In genomic region chr10:112327678-112328077, GRCh38 we compare ENCODE assay signal across 6 cellular contexts. TPM values are rescaled to one million over a fixed set of nuclear protein-coding genes. Genes with fewer than 3 reads are reported as not detected.
"Had no signal": no experiment of that assay in that cellular context is flagged by ENCODE, and none has a peak within 500 bp of the region (broad histone marks: within the 10 kb centered on the region; RNA-seq: fewer than 3 reads in every experiment).

No MANE protein-coding gene starts in this region.

- H3K4me3 ChIP-seq: GM23248, HAP-1 had no signal

- H3K4me1 ChIP-seq: HAP-1 had no signal

- H3K36me3 Mint-ChIP-seq: IgD-negative memory B cell had no signal

- H3K27ac Mint-ChIP-seq: IgD-negative memory B cell had no signal

- H3K4me1 Mint-ChIP-seq: IgD-negative memory B cell had no signal

- H3K36me3 ChIP-seq: HAP-1 had no signal

- H3K9me3 ChIP-seq: HAP-1 had no signal

- H3K9ac ChIP-seq: GM23248 had no signal

- H2AFZ ChIP-seq: GM23248 had no signal

- H3K4me3 Mint-ChIP-seq: IgD-negative memory B cell had no signal

- DNase-seq: GM23248, GOT3, H7, KG1 had no signal

- H3K27ac ChIP-seq: GM23248 had no signal

RNA-seq across cellular contexts. Expression of gene TECTB, which starts 44.5 kb away (rescaled TPM):
- polyA plus RNA-seq: IgD-negative memory B cell had no signal
